Comparison of ENCODE assay signal across 8 cellular contexts in the genomic region with DNA sequence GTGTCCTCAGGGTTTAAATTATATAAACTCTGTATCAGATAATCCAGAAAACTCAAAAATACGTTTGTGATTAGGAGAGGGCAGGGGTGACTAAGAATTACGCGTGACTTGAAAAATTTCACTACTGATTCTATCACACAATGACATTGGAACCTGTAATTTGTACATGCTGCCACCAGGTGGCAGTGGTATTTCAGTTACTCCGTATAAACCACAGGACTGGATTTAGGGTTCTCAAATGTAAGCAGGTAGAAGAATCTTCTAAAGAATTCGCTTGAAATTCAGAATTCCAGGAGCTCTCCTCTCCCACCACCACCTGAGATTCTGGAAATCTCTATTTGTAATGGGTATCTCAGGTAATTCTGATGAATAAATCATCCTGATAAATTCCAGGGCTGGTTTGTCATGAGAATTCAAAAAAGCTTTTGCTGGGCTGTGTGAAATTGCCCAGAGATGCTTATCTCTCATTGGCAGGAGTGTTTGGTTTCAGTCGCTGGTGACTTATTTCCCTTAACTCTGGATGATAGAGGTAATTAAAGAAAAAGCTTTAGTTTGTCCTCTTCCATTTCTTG. TPM values are rescaled to one million over a fixed set of nuclear protein-coding genes. Genes with fewer than 3 reads are reported as not detected.
A peak's percentile ranks its signal among the peaks of the same experiment; 100 is the strongest.
DNase-seq lines count a peak whose midpoint lies in the region; ATAC-seq, FAIRE-seq and TF ChIP-seq lines count a peak whose summit lies in the region.

No MANE protein-coding gene starts in this region.

- H3K9me3 ChIP-seq in OCI-LY3 (ENCODE audit: insufficient read depth, low read length) (no peaks in the 10 kb centered on the region), small intestine (ENCODE audit: control insufficient read depth, low read depth) (peaks cover 2% of the 10 kb centered on the region)

- H3K4me1 ChIP-seq in OCI-LY3 (ENCODE audit: low read length) (no peaks in the 10 kb centered on the region), small intestine (ENCODE audit: control insufficient read depth in 2 of 2, insufficient read depth in 1 of 2, low read depth in 1 of 2, low read length in 1 of 2) (no peaks in the 10 kb centered on the region)

- no peak for ATAC-seq in HG03342 (IDR thresholded peaks at IDR 0.05; ENCODE audit: unreplicated experiment)

- H4K20me1 ChIP-seq in OCI-LY3 (ENCODE audit: insufficient read depth, low read length) = no peaks in the 10 kb centered on the region

- H3K79me2 ChIP-seq in OCI-LY3 (ENCODE audit: low read length) = no peaks in the 10 kb centered on the region

- WGBS in small intestine, 3 donors = 41 to 47% (median 44%) methylated on average over 6 of the region's 6 CpGs

- no peak for FAIRE-seq in small intestine (lab: Jason Lieb, UNC)

- TF ChIP-seq CTCF in OCI-LY3 (IDR thresholded peaks at IDR 0.05; ENCODE audit: low read depth, low read length) = peak; percentile 67
- TF ChIP-seq CTCF in cardiac fibroblast (IDR thresholded peaks at IDR 0.05; ENCODE audit: low read depth, low read length) = peak; percentile 25

- no peak overlapping the region for H3K27ac ChIP-seq in OCI-LY3 (ENCODE audit: low read length)
- H3K27ac ChIP-seq in small intestine (ENCODE audit: low read depth in 1 of 2, low read length in 1 of 2) = no peak overlapping the region

- H3K4me2 ChIP-seq in OCI-LY3 (ENCODE audit: low read length) = no peak overlapping the region

- H2AFZ ChIP-seq in OCI-LY3 (ENCODE audit: low read depth, low read length) = no peak overlapping the region

- H3K9ac ChIP-seq in OCI-LY3 (ENCODE audit: low read length) = no peak overlapping the region

- peak; percentile 64 for DNase-seq in activated effector memory CD4-positive, alpha-beta T cell treated with anti-CD3 and anti-CD28 coated beads, Interleukin-2, amount 50 U/mL, for 16 hours
- DNase-seq in activated effector memory CD4-positive, alpha-beta T cell treated with Interleukin-2 at 50 U/mL for 16 hours = no peak
- DNase-seq in cardiac fibroblast (ENCODE audit: low read depth in 2 of 2) (peak; percentile 2 to 22), small intestine (peak; percentile 7), putamen (ENCODE audit: low spot score) (no peak), amniotic stem cell (lab: John Stamatoyannopoulos, UW) (no peak)

- H3K4me3 ChIP-seq in OCI-LY3 (ENCODE audit: low read length) (no peak overlapping the region), cardiac fibroblast (replicated peaks in 1 of 2; ENCODE audit: low read depth in 2 of 2, low read length in 2 of 2) (no peak overlapping the region), small intestine (ENCODE audit: low read depth in 1 of 2, low read length in 2 of 2) (no peak overlapping the region)

- no peaks in the 10 kb centered on the region for H3K36me3 ChIP-seq in OCI-LY3 (replicated peaks; ENCODE audit: low read depth, low read length)
- no peaks in the 10 kb centered on the region for H3K36me3 ChIP-seq in small intestine (ENCODE audit: control insufficient read depth in 2 of 2, insufficient read depth in 2 of 2, low read length in 2 of 2)

- no peaks in the 10 kb centered on the region; the same call in 1 of the 2 replicates for H3K27me3 ChIP-seq in OCI-LY3 (ENCODE audit: low read depth, low read length)
- no peaks in the 10 kb centered on the region for H3K27me3 ChIP-seq in small intestine (ENCODE audit: control insufficient read depth in 2 of 2, insufficient read depth in 2 of 2, low read length in 2 of 2)

RNA-seq across cellular contexts. Expression of a gene that starts 1.7 kb away (rescaled TPM):
- not detected for polyA plus RNA-seq in small intestine

RNA-seq across cellular contexts. Expression of a gene that starts 18.2 kb away (rescaled TPM):
- polyA plus RNA-seq in small intestine = not detected

RNA-seq across cellular contexts. Expression of a gene that starts 50.1 kb away (rescaled TPM):
- polyA plus RNA-seq in small intestine = not detected

Comparison
In these comparisons a context has a peak if more than half of its experiments do, and no peak if none do; other contexts are left out.
1. DNase-seq: peak in activated effector memory CD4-positive, alpha-beta T cell treated with anti-CD3 and anti-CD28 coated beads, Interleukin-2, amount 50 U/mL, for 16 hours (single experiment), cardiac fibroblast (2 of 2) and small intestine (single experiment); none in activated effector memory CD4-positive, alpha-beta T cell treated with Interleukin-2 at 50 U/mL for 16 hours (single experiment), putamen (single experiment) and amniotic stem cell (single experiment).